In the genomic region with DNA sequence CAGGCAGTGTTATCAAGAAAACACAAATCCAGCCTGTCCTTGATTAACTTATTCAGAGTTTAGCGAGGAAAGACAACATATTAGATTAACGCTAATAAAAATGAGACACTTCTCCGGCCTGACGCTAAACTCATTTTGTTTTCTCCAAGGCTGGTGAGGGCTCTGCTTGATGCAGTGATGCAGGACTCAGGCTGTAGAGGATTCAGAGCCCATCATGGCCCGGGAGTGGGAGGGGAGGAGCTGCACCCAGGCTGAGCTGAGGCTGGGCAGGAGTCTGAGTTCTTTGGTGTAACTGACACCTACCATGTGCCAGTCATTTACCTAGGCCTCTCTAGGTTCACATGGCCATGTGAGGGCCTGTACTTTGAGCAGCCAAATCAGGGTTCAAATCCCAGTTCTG, we compare ENCODE assay signal across 18 cellular contexts.
"Had no signal": no experiment of that assay in that cellular context is flagged by ENCODE, and none has a peak within 500 bp of the region (broad histone marks: within the 10 kb centered on the region; RNA-seq: fewer than 3 reads in every experiment).

No MANE protein-coding gene starts in this region.

- DNase-seq: natural killer cell; occipital lobe; ovary; psoas muscle; right cardiac atrium; right lobe of liver; sigmoid colon; small intestine; stimulated activated CD4-positive, alpha-beta T cell treated with anti-CD3 and anti-CD28 coated beads, Interleukin-15, amount 100 ng/mL, for 24 hours; stimulated activated CD4-positive, alpha-beta T cell treated with anti-CD3 and anti-CD28 coated beads, Interleukin-2, amount 100 ng/mL, for 24 hours; stimulated activated CD4-positive, alpha-beta T cell treated with anti-CD3 and anti-CD28 coated beads, Interleukin-2, amount 100 ng/mL, for 48 hours; stimulated activated CD4-positive, alpha-beta T cell treated with anti-CD3 and anti-CD28 coated beads, Interleukin-4, amount 100 ng/mL, for 24 hours; stimulated activated naive B cell treated with anti-CD40 and anti-IgM and Interleukin-4, amounts not matched to agents 10 μg/mL and 1 μg/mL and 100 μg/mL, for 72 hours; stimulated activated naive CD4-positive, alpha-beta T cell treated with Interleukin-2 at 50 U/mL for 16 hours; stomach; thyroid gland; trophoblast cell; upper lobe of left lung had no signal
